17 cellular contexts compared by ENCODE assay signal in the genomic region with DNA sequence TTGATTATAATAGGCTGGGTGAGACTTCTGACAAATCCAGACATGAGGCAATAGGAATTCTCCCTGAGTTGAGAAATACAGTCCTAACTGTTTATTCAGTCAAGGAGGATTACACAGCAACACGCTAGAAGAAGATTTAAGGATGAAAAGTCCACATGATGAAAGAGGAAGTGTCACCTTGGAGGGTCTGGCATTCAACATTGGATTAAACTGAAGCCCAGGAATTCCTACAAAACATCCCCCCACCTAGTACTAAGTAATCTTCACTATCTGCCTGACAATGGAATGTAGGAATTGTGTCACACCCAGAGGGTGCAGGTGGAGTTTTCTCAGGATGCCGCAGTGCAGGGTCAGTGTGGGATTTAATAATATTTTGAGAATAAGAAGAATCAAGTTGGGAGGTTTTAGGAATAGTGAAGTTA.
A peak's percentile ranks its signal among the peaks of the same experiment; 100 is the strongest.
DNase-seq lines count a peak whose midpoint lies in the region; ATAC-seq, FAIRE-seq and TF ChIP-seq lines count a peak whose summit lies in the region.
"Had no signal": no experiment of that assay in that cellular context is flagged by ENCODE, and none has a peak within 500 bp of the region (broad histone marks: within the 10 kb centered on the region; RNA-seq: fewer than 3 reads in every experiment).

No MANE protein-coding gene starts in this region.

- H3F3A ChIP-seq in GM23248 (ENCODE audit: insufficient read depth), result peaks cover 12% of the 10 kb centered on the region; the same call in 1 of the 2 replicates

- H3K9ac ChIP-seq in GM23248, result no peak overlapping the region

- FAIRE-seq in A549 (lab: Jason Lieb, UNC), result no peak

- no peaks in the 10 kb centered on the region for H3K27me3 ChIP-seq in GM23248 (replicated peaks; ENCODE audit: insufficient read depth)

- CTCF ChIA-PET in A549 (lab: Yijun Ruan, JAX), result interaction anchor here (0.6 to 1.0 kb wide), 2 partner anchors 9 to 137 kb away, joined by 5 to 6 read pairs; no protein-coding TSS in a partner anchor

- H3K27ac ChIP-seq in A549, result peak overlapping the region; percentile 93 to 100
- peak overlapping the region; percentile 86 for H3K27ac ChIP-seq in GM23248
- H3K27ac ChIP-seq: thoracic aorta had no signal

- H3K9me3 ChIP-seq in A549 (peaks cover 16% of the 10 kb centered on the region), GM23248 (ENCODE audit: low read depth) (no peaks in the 10 kb centered on the region)
- H3K9me3 ChIP-seq: thoracic aorta had no signal

- TF ChIP-seq CTCF in A549 (IDR thresholded peaks at IDR 0.05), result no peak

- 2% methylated on average over 2 of the region's 2 CpGs for WGBS in A549 (ENCODE audit: missing lambda C conversion rate)
- 24% methylated on average over 2 of the region's 2 CpGs for WGBS in GM23248 (ENCODE audit: low coverage in 1 of 2, low lambda C conversion rate in 2 of 2, missing lambda C conversion rate in 2 of 2), 2 experiments

- TF ChIP-seq POLR2A in A549 (IDR thresholded peaks at IDR 0.05; ENCODE audit: low read length), result no peak

- H3K4me2 ChIP-seq in A549, result peak overlapping the region; percentile 54
- no peak overlapping the region for H3K4me2 ChIP-seq in GM23248 (ENCODE audit: unreplicated experiment)

- H3K79me2 ChIP-seq in GM23248 (ENCODE audit: insufficient read depth), result no peaks in the 10 kb centered on the region

- peaks cover 41% of the 10 kb centered on the region for H3K4me1 ChIP-seq in A549
- H3K4me1 ChIP-seq in GM23248 (ENCODE audit: insufficient read depth), result peaks cover 19% of the 10 kb centered on the region

- peak; percentile 86 to 97 for ATAC-seq in A549
- ATAC-seq in GM18511 (IDR thresholded peaks at IDR 0.05; ENCODE audit: unreplicated experiment), result no peak
- no peak for ATAC-seq in HG03196 (IDR thresholded peaks at IDR 0.05; ENCODE audit: unreplicated experiment)
- ATAC-seq: activated T-cell treated with anti-CD3 and anti-CD28 coated beads, Interleukin-2, amount 50 U/mL, for 72 hours; PC-3 had no signal

- H4K20me1 ChIP-seq in GM23248 (ENCODE audit: insufficient read depth), result no peaks in the 10 kb centered on the region

- DNase-seq in A549 (ENCODE audit: low read depth in 1 of 2, low spot score in 1 of 2), result peak; percentile 78 to 98
- peak; percentile 86 for DNase-seq in GM23248
- DNase-seq in amniotic epithelial cell (ENCODE audit: low read depth), result peak; percentile 99
- DNase-seq in hepatic stellate cell (ENCODE audit: low spot score), result peak; percentile 37
- no peak for DNase-seq in cerebellar nuclear complex (lab: John Stamatoyannopoulos, UW)
- DNase-seq in NCI-H1436 treated with DMSO at 0.1 percent for 48 hours (lab: John Stamatoyannopoulos, UW), result no peak
- DNase-seq: activated CD4-positive, alpha-beta T cell treated with anti-CD3 and anti-CD28 coated beads for 48 hours; activated T-cell treated with anti-CD3 and anti-CD28 coated beads, Interleukin-2, amount 50 U/mL, for 72 hours; dermis blood vessel endothelial cell; DMS79 treated with DMSO at 0.1 percent for 48 hours; islet precursor cell; NCI-H1105; NCI-H510A; PC-3 had no signal

- no peaks in the 10 kb centered on the region for H3K9me2 ChIP-seq in GM23248 (ENCODE audit: insufficient read depth)

- peak; percentile 100 for TF ChIP-seq EP300 in A549 (IDR thresholded peaks at IDR 0.05)

- H3K36me3 ChIP-seq in GM23248 (ENCODE audit: low read depth), result no peaks in the 10 kb centered on the region
- H3K36me3 ChIP-seq: thoracic aorta had no signal

- in situ Hi-C loops in GM23248 (cut with MboI), result no loop called here

- no peak overlapping the region for H3K4me3 ChIP-seq in A549
- H3K4me3 ChIP-seq in GM23248, result no peak overlapping the region
- H3K4me3 ChIP-seq: thoracic aorta had no signal

- POLR2A ChIA-PET in A549 (lab: Yijun Ruan, JAX), result interaction anchor here (0.6 to 1.9 kb wide), 6 partner anchors 9 to 75 kb away, joined by 3 to 17 read pairs (median 6); no protein-coding TSS in a partner anchor

- TF ChIP-seq RAD21 in A549 (conservative IDR thresholded peaks at IDR 0.05 in 1 of 2, IDR thresholded peaks at IDR 0.05 in 1 of 2), result peak; percentile 34 to 77

- 0 out of 2 replicates have a peak overlapping the region, but pooled peaks have one; percentile 30 for H2AFZ ChIP-seq in GM23248

TF ChIP-seq in A549, 52 proteins besides CTCF, POLR2A, EP300 and RAD21 (continues in another document):
- TF ChIP-seq HOXA7 (CRISPR knock-in tag; IDR thresholded peaks at IDR 0.05) (no peak), NR3C1 (IDR thresholded peaks at IDR 0.05) (no peak), EHF (CRISPR knock-in tag; IDR thresholded peaks at IDR 0.05) (no peak), EHMT2 (IDR thresholded peaks at IDR 0.05; ENCODE audit: low read depth) (no peak), CBX8 (IDR thresholded peaks at IDR 0.05) (no peak), HES2 (IDR thresholded peaks at IDR 0.05) (peak; percentile 99), SMC3 (IDR thresholded peaks at IDR 0.05) (peak; percentile 72), HEYL (CRISPR knock-in tag; IDR thresholded peaks at IDR 0.05) (no peak), ZC3H11A (IDR thresholded peaks at IDR 0.05) (no peak), FOSL2 (IDR thresholded peaks at IDR 0.05) (peak; percentile 92), FOSL2 (CRISPR knock-in tag; IDR thresholded peaks at IDR 0.05) (peak; percentile 88), PHF8 (IDR thresholded peaks at IDR 0.05; ENCODE audit: borderline replicate concordance, low read depth) (no peak), KDM1A (IDR thresholded peaks at IDR 0.05; ENCODE audit: low read depth) (no peak), POLR2AphosphoS2 (conservative IDR thresholded peaks at IDR 0.05; ENCODE audit: low read length) (no peak), HOXB5 (CRISPR knock-in tag; IDR thresholded peaks at IDR 0.05) (no peak), MAFK (IDR thresholded peaks at IDR 0.05; ENCODE audit: partially characterized antibody) (no peak), MAZ (IDR thresholded peaks at IDR 0.05; ENCODE audit: borderline replicate concordance, low read depth, low read length) (no peak), CEBPB (IDR thresholded peaks at IDR 0.05) (peak; percentile 99 to 100), ESRRA (IDR thresholded peaks at IDR 0.05; ENCODE audit: borderline replicate concordance, low read length) (peak; percentile 95), BHLHE40 (IDR thresholded peaks at IDR 0.05; ENCODE audit: low read depth, low read length) (no peak), CHD2 (IDR thresholded peaks at IDR 0.05; ENCODE audit: low read length, partially characterized antibody) (no peak), JUNB (IDR thresholded peaks at IDR 0.05) (peak; percentile 99), RARB (CRISPR knock-in tag; IDR thresholded peaks at IDR 0.05) (peak; percentile 91), HOXB13 (CRISPR knock-in tag; IDR thresholded peaks at IDR 0.05; ENCODE audit: low read depth) (no peak), BCL3 (IDR thresholded peaks at IDR 0.05) (peak; percentile 100), GATA3 (IDR thresholded peaks at IDR 0.05; ENCODE audit: borderline replicate concordance) (peak; percentile 100), TFCP2L1 (CRISPR knock-in tag; IDR thresholded peaks at IDR 0.05) (no peak), JUN (IDR thresholded peaks at IDR 0.05) (peak; percentile 99 to 100)
- TF ChIP-seq, protein P1, sequence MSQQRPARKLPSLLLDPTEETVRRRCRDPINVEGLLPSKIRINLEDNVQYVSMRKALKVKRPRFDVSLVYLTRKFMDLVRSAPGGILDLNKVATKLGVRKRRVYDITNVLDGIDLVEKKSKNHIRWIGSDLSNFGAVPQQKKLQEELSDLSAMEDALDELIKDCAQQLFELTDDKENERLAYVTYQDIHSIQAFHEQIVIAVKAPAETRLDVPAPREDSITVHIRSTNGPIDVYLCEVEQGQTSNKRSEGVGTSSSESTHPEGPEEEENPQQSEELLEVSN (IDR thresholded peaks at IDR 0.05; ENCODE audit: borderline replicate concordance, low read depth), result 0 out of 2 replicates have a peak, but pooled peaks have one; percentile 24
- TF ChIP-seq, protein P2, sequence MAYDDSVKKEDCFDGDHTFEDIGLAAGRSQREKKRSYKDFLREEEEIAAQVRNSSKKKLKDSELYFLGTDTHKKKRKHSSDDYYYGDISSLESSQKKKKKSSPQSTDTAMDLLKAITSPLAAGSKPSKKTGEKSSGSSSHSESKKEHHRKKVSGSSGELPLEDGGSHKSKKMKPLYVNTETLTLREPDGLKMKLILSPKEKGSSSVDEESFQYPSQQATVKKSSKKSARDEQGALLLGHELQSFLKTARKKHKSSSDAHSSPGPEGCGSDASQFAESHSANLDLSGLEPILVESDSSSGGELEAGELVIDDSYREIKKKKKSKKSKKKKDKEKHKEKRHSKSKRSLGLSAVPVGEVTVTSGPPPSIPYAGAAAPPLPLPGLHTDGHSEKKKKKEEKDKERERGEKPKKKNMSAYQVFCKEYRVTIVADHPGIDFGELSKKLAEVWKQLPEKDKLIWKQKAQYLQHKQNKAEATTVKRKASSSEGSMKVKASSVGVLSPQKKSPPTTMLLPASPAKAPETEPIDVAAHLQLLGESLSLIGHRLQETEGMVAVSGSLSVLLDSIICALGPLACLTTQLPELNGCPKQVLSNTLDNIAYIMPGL (CRISPR knock-in tag; IDR thresholded peaks at IDR 0.05; ENCODE audit: borderline replicate concordance), result no peak
- TF ChIP-seq, protein P3, sequence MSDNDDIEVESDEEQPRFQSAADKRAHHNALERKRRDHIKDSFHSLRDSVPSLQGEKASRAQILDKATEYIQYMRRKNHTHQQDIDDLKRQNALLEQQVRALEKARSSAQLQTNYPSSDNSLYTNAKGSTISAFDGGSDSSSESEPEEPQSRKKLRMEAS (IDR thresholded peaks at IDR 0.05), result peak; percentile 88

Comparison
In these comparisons a context has a peak if more than half of its experiments do, and no peak if none do; other contexts are left out.
1. ATAC-seq: peak in A549 (2 of 2); none in GM18511 (single experiment) and HG03196 (single experiment).
2. DNase-seq: peak in A549 (2 of 2), GM23248 (single experiment), amniotic epithelial cell (single experiment) and hepatic stellate cell (single experiment); none in cerebellar nuclear complex (0 of 2) and NCI-H1436 treated with DMSO at 0.1 percent for 48 hours (single experiment).